Comparison of ENCODE assay signal across 20 cellular contexts in the genomic region with DNA sequence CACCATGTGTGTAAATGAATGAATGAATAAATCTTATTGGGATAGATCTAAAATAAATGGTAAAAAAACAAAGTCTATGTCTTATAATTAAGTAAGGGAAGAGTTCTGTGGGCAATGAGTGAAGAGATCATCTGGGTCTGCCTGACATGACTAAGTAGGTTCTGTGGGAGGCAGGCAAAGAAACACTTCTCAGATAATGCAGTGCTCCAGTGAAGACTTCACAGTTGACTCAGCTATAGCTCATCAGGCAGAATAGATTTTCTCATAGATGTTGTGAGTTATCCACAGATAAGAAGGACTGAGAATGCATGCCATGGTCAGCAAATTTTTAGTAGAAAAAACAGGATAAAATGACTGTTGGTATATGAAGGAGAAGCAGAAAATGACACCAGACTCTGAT. TPM values are rescaled to one million over a fixed set of nuclear protein-coding genes. Genes with fewer than 3 reads are reported as not detected.
DNase-seq lines count a peak whose midpoint lies in the region; ATAC-seq and TF ChIP-seq lines count a peak whose summit lies in the region.
"Had no signal": no experiment of that assay in that cellular context is flagged by ENCODE, and none has a peak within 500 bp of the region (broad histone marks: within the 10 kb centered on the region; RNA-seq: fewer than 3 reads in every experiment).

No MANE protein-coding gene starts in this region.

- no peaks in the 10 kb centered on the region for H3K4me1 Mint-ChIP-seq in osteocyte (ENCODE audit: unreplicated experiment)
- H3K4me1 Mint-ChIP-seq: CD14-positive monocyte had no signal

- no peaks in the 10 kb centered on the region for H3K36me3 Mint-ChIP-seq in osteocyte (ENCODE audit: unreplicated experiment)
- H3K36me3 Mint-ChIP-seq: CD14-positive monocyte; CD8-positive, alpha-beta T cell had no signal

- H3K18ac ChIP-seq in neuronal stem cell (ENCODE audit: low read length): no peak overlapping the region

- no peak overlapping the region for H2AK5ac ChIP-seq in neuronal stem cell (ENCODE audit: low read depth, low read length)

- no peaks in the 10 kb centered on the region for H3K9me3 Mint-ChIP-seq in osteocyte (ENCODE audit: unreplicated experiment)
- H3K9me3 Mint-ChIP-seq: CD8-positive, alpha-beta T cell had no signal

- no peak overlapping the region for H3K4me2 ChIP-seq in neuronal stem cell (ENCODE audit: insufficient read depth, low read length, poor library complexity, severe bottlenecking)

- no peak overlapping the region for H4K8ac ChIP-seq in neuronal stem cell (ENCODE audit: low read depth, low read length)

- H3K27ac Mint-ChIP-seq in osteocyte (ENCODE audit: unreplicated experiment): no peak overlapping the region
- H3K27ac Mint-ChIP-seq: CD14-positive monocyte; CD8-positive, alpha-beta T cell; HFFc6 had no signal

- H3K27ac ChIP-seq in brain microvascular endothelial cell (no peak overlapping the region), neuronal stem cell (replicated peaks; ENCODE audit: low read length) (peak overlapping the region; percentile 24)
- H3K27ac ChIP-seq: 22Rv1, HL-60 had no signal

- no peak overlapping the region for H2BK15ac ChIP-seq in neuronal stem cell (ENCODE audit: low read length)

- H3K36me3 ChIP-seq in brain microvascular endothelial cell (replicated peaks) (no peaks in the 10 kb centered on the region), neuronal stem cell (replicated peaks in 1 of 2; ENCODE audit: control insufficient read depth in 2 of 2, insufficient read depth in 2 of 2, low read length in 2 of 2) (no peaks in the 10 kb centered on the region)

- H2BK120ac ChIP-seq in neuronal stem cell (ENCODE audit: low read depth, low read length): no peak overlapping the region

- no peaks in the 10 kb centered on the region for H3K27me3 ChIP-seq in brain microvascular endothelial cell (replicated peaks)
- H3K27me3 ChIP-seq in neuronal stem cell (ENCODE audit: control insufficient read depth in 3 of 3, insufficient read depth in 3 of 3, low read depth in 1 of 3, low read length in 3 of 3): no peaks in the 10 kb centered on the region

- TF ChIP-seq CTCF in brain microvascular endothelial cell (IDR thresholded peaks at IDR 0.05; ENCODE audit: low read depth, low read length, missing control alignments) (no peak), osteocyte (IDR thresholded peaks at IDR 0.05) (no peak)

- H3K4ac ChIP-seq in neuronal stem cell (ENCODE audit: low read length): no peak overlapping the region

- H2AFZ ChIP-seq in neuronal stem cell (ENCODE audit: low read length): no peak overlapping the region

- in situ Hi-C loops in brain microvascular endothelial cell (cut with HindIII; ENCODE audit: low pct_ligation_motif_present, low sequenced_read_pairs): no loop called here

- DNase-seq in NCI-H146 (lab: John Stamatoyannopoulos, UW) (peak; percentile 15), NCI-H146 treated with DMSO at 0.1 percent for 48 hours (lab: John Stamatoyannopoulos, UW; ENCODE audit: unreplicated experiment) (no peak), NCI-H69 (lab: John Stamatoyannopoulos, UW) (peak; percentile 68), brain microvascular endothelial cell (peak; percentile 0), neuronal stem cell (ENCODE audit: low spot score) (no peak), osteocyte (ENCODE audit: extremely low spot score, unreplicated experiment) (no peak)
- DNase-seq in activated CD8-positive, alpha-beta memory T cell treated with anti-CD3 and anti-CD28 coated beads for 24 hours: no peak
- DNase-seq: CD8-positive, alpha-beta T cell; DMS79 treated with DMSO at 0.1 percent for 48 hours; GDM1; HCEC 1CT; HFFc6; IMR-90 had no signal

- no peak overlapping the region for H3K23ac ChIP-seq in neuronal stem cell (ENCODE audit: low read depth, low read length, poor library complexity)

- no peak overlapping the region for H3K9ac ChIP-seq in neuronal stem cell (ENCODE audit: low read depth, low read length, poor library complexity)

- H3K4me1 ChIP-seq in neuronal stem cell (ENCODE audit: control insufficient read depth in 2 of 2, insufficient read depth in 1 of 2, low read depth in 1 of 2, low read length in 2 of 2): peaks cover 0 to 8% of the 10 kb centered on the region in 2 donors

- no peak overlapping the region for H3K4me3 Mint-ChIP-seq in osteocyte (ENCODE audit: unreplicated experiment)
- H3K4me3 Mint-ChIP-seq: CD14-positive monocyte; CD8-positive, alpha-beta T cell; HFFc6 had no signal

- H3K4me3 ChIP-seq in brain microvascular endothelial cell (ENCODE audit: low read depth, low read length) (no peak overlapping the region), neuronal stem cell (ENCODE audit: low read length in 2 of 2) (no peak overlapping the region)

- no peak for ATAC-seq in HG03045 (IDR thresholded peaks at IDR 0.05; ENCODE audit: unreplicated experiment)
- ATAC-seq: CD8-positive, alpha-beta T cell had no signal

- H2BK12ac ChIP-seq in neuronal stem cell (ENCODE audit: low read length): no peak overlapping the region

- H3K79me1 ChIP-seq in neuronal stem cell (ENCODE audit: low read depth, low read length): no peaks in the 10 kb centered on the region

- no peak overlapping the region for H3K14ac ChIP-seq in neuronal stem cell (ENCODE audit: low read length)

- H4K91ac ChIP-seq in neuronal stem cell (ENCODE audit: low read depth, low read length, poor library complexity): no peak overlapping the region

- H3K27me3 Mint-ChIP-seq in osteocyte (ENCODE audit: unreplicated experiment): no peaks in the 10 kb centered on the region

- H2BK5ac ChIP-seq in neuronal stem cell (ENCODE audit: low read length): no peak overlapping the region

- no peaks in the 10 kb centered on the region for H3K9me3 ChIP-seq in neuronal stem cell (replicated peaks in 1 of 2; ENCODE audit: control insufficient read depth in 2 of 2, insufficient read depth in 1 of 2, low read depth in 1 of 2, low read length in 2 of 2)

RNA-seq across cellular contexts. Expression of a gene that starts 12.4 kb away (rescaled TPM):
- not detected for polyA plus RNA-seq in neuronal stem cell (2013, experiment 1 of 2)
- not detected for polyA plus RNA-seq in neuronal stem cell (2013, experiment 2 of 2)
- total RNA-seq in osteocyte: not detected in 2 replicates
- total RNA-seq: A673; CD8-positive, alpha-beta T cell; H4; HFFc6; IMR-90 had no signal
- polyA plus RNA-seq: BJ, CD14-positive monocyte, IMR-90 had no signal

RNA-seq across cellular contexts. Expression of a gene that starts 14.5 kb away (rescaled TPM):
- not detected for polyA plus RNA-seq in neuronal stem cell (2013, experiment 1 of 2)
- polyA plus RNA-seq in neuronal stem cell (2013, experiment 2 of 2): not detected
- total RNA-seq in osteocyte: not detected in 2 replicates
- total RNA-seq: A673; CD8-positive, alpha-beta T cell; H4; HFFc6; IMR-90 had no signal
- polyA plus RNA-seq: BJ, CD14-positive monocyte, IMR-90 had no signal

RNA-seq across cellular contexts. Expression of a gene that starts 16.7 kb away (rescaled TPM):
- polyA plus RNA-seq in neuronal stem cell (2013, experiment 1 of 2): not detected
- not detected for polyA plus RNA-seq in neuronal stem cell (2013, experiment 2 of 2)
- not detected in 2 replicates for total RNA-seq in osteocyte
- total RNA-seq: A673; CD8-positive, alpha-beta T cell; H4; HFFc6; IMR-90 had no signal
- polyA plus RNA-seq: BJ, CD14-positive monocyte, IMR-90 had no signal

RNA-seq across cellular contexts. Expression of a gene that starts 20.9 kb away (rescaled TPM):
- polyA plus RNA-seq in neuronal stem cell (2013, experiment 1 of 2): not detected
- polyA plus RNA-seq in neuronal stem cell (2013, experiment 2 of 2): not detected
- total RNA-seq in osteocyte: not detected in 2 replicates
- total RNA-seq: A673; CD8-positive, alpha-beta T cell; H4; HFFc6; IMR-90 had no signal
- polyA plus RNA-seq: BJ, CD14-positive monocyte, IMR-90 had no signal

RNA-seq across cellular contexts. Expression of a gene that starts 23.1 kb away (rescaled TPM):
- not detected for polyA plus RNA-seq in neuronal stem cell (2013, experiment 1 of 2)
- not detected for polyA plus RNA-seq in neuronal stem cell (2013, experiment 2 of 2)
- not detected in 2 replicates for total RNA-seq in osteocyte
- total RNA-seq: A673; CD8-positive, alpha-beta T cell; H4; HFFc6; IMR-90 had no signal
- polyA plus RNA-seq: BJ, CD14-positive monocyte, IMR-90 had no signal

Comparison
In these comparisons a context has a peak if more than half of its experiments do, and no peak if none do; other contexts are left out.
1. DNase-seq: peak in NCI-H146 (single experiment), NCI-H69 (single experiment) and brain microvascular endothelial cell (single experiment); none in NCI-H146 treated with DMSO at 0.1 percent for 48 hours (single experiment), neuronal stem cell (single experiment), activated CD8-positive, alpha-beta memory T cell treated with anti-CD3 and anti-CD28 coated beads for 24 hours (single experiment) and osteocyte (single experiment).